Comparison of ENCODE assay signal across 15 cellular contexts in genomic region chr16:81928975-81929374, GRCh38.
DNase-seq lines count a peak whose midpoint lies in the region; ATAC-seq and TF ChIP-seq lines count a peak whose summit lies in the region.
"Had no signal": no experiment of that assay in that cellular context is flagged by ENCODE, and none has a peak within 500 bp of the region (broad histone marks: within the 10 kb centered on the region; RNA-seq: fewer than 3 reads in every experiment).

No MANE protein-coding gene starts in this region.

- no peaks in the 10 kb centered on the region for H3K27me3 ChIP-seq in esophagus squamous epithelium
- no peaks in the 10 kb centered on the region for H3K27me3 ChIP-seq in CD4-positive, alpha-beta memory T cell (ENCODE audit: insufficient read depth, low read length)

- H3K4me1 Mint-ChIP-seq in activated CD4-positive, alpha-beta T cell treated with anti-CD3 and anti-CD28 coated beads, Interleukin-2, amount 10 ng/mL, durations not matched to agents 7 days and 5 days: peaks cover 5% of the 10 kb centered on the region
- H3K4me1 Mint-ChIP-seq in stimulated activated memory B cell treated with anti-CD40 and anti-IgM and Interleukin-4, amounts not matched to agents 10 μg/mL and 1 μg/mL and 100 μg/mL, for 72 hours: peaks cover 11% of the 10 kb centered on the region
- H3K4me1 Mint-ChIP-seq in CD4-positive, alpha-beta memory T cell: peaks cover 2 to 13% (median 6%) of the 10 kb centered on the region in 4 donors

- peak overlapping the region; percentile 56 to 78 (median 62) for H3K27ac ChIP-seq in esophagus squamous epithelium
- no peak overlapping the region for H3K27ac ChIP-seq in CD4-positive, alpha-beta memory T cell (ENCODE audit: low read depth, low read length)

- H3K9me3 ChIP-seq in esophagus squamous epithelium: no peaks in the 10 kb centered on the region
- no peaks in the 10 kb centered on the region for H3K9me3 ChIP-seq in CD4-positive, alpha-beta memory T cell (ENCODE audit: control insufficient read depth in 1 of 2, low read length in 2 of 2)

- WGBS in esophagus squamous epithelium, 2 donors: 21 to 24% methylated on average over 5 to 7 of the region's 8 CpGs

- H3K27me3 Mint-ChIP-seq in activated CD4-positive, alpha-beta T cell treated with anti-CD3 and anti-CD28 coated beads, Interleukin-2, amount 10 ng/mL, durations not matched to agents 7 days and 5 days: no peaks in the 10 kb centered on the region
- no peaks in the 10 kb centered on the region for H3K27me3 Mint-ChIP-seq in stimulated activated memory B cell treated with anti-CD40 and anti-IgM and Interleukin-4, amounts not matched to agents 10 μg/mL and 1 μg/mL and 100 μg/mL, for 72 hours
- H3K27me3 Mint-ChIP-seq in CD4-positive, alpha-beta memory T cell: no peaks in the 10 kb centered on the region

- no peak overlapping the region for H3K4me3 ChIP-seq in esophagus squamous epithelium
- no peak overlapping the region for H3K4me3 ChIP-seq in CD4-positive, alpha-beta memory T cell (ENCODE audit: low read length in 2 of 2)

- intact Hi-C loops in esophagus squamous epithelium (cut with DNase I): no loop called here
- intact Hi-C loops in CD4-positive, alpha-beta memory T cell (cut with micrococcal nuclease): no loop called here

- CTCF ChIA-PET in activated CD4-positive, alpha-beta T cell treated with anti-CD3 and anti-CD28 coated beads, Interleukin-2, amount 10 ng/mL, durations not matched to agents 7 days and 5 days (lab: Charles Lee): no interaction called here
- CTCF ChIA-PET in CD4-positive, alpha-beta memory T cell (lab: Charles Lee; ENCODE audit: partially characterized antibody): interaction anchor here (0.9 to 1.3 kb wide), 2 partner anchors 11 to 12 kb away, joined by 3 to 4 read pairs; no protein-coding TSS in a partner anchor

- TF ChIP-seq POLR2A in esophagus squamous epithelium (IDR thresholded peaks at IDR 0.05): no peak

- ATAC-seq in stimulated activated memory B cell treated with anti-CD40 and anti-IgM and Interleukin-4, amounts not matched to agents 10 μg/mL and 1 μg/mL and 100 μg/mL, for 72 hours: peak; percentile 43
- no peak for ATAC-seq in GM21717 (IDR thresholded peaks at IDR 0.05; ENCODE audit: unreplicated experiment)

- H3K36me3 Mint-ChIP-seq in activated CD4-positive, alpha-beta T cell treated with anti-CD3 and anti-CD28 coated beads, Interleukin-2, amount 10 ng/mL, durations not matched to agents 7 days and 5 days (ENCODE audit: low read depth): no peaks in the 10 kb centered on the region
- H3K36me3 Mint-ChIP-seq in stimulated activated memory B cell treated with anti-CD40 and anti-IgM and Interleukin-4, amounts not matched to agents 10 μg/mL and 1 μg/mL and 100 μg/mL, for 72 hours: peaks cover 83% of the 10 kb centered on the region
- no peaks in the 10 kb centered on the region for H3K36me3 Mint-ChIP-seq in CD4-positive, alpha-beta memory T cell

- no peak overlapping the region for H3K4me3 Mint-ChIP-seq in activated CD4-positive, alpha-beta T cell treated with anti-CD3 and anti-CD28 coated beads, Interleukin-2, amount 10 ng/mL, durations not matched to agents 7 days and 5 days
- no peak overlapping the region for H3K4me3 Mint-ChIP-seq in stimulated activated memory B cell treated with anti-CD40 and anti-IgM and Interleukin-4, amounts not matched to agents 10 μg/mL and 1 μg/mL and 100 μg/mL, for 72 hours
- peak overlapping the region in 1 of 8 donors; percentile 20 for H3K4me3 Mint-ChIP-seq in CD4-positive, alpha-beta memory T cell

- H3K4me1 ChIP-seq in esophagus squamous epithelium: peaks cover 6 to 16% (median 8%) of the 10 kb centered on the region in 3 donors
- H3K4me1 ChIP-seq in CD4-positive, alpha-beta memory T cell (ENCODE audit: insufficient read depth, low read length): peaks cover 8% of the 10 kb centered on the region

- TF ChIP-seq CTCF in esophagus squamous epithelium (IDR thresholded peaks at IDR 0.05): no peak

- no peak overlapping the region for H3K27ac Mint-ChIP-seq in activated CD4-positive, alpha-beta T cell treated with anti-CD3 and anti-CD28 coated beads, Interleukin-2, amount 10 ng/mL, durations not matched to agents 7 days and 5 days
- peak overlapping the region; percentile 24 for H3K27ac Mint-ChIP-seq in stimulated activated memory B cell treated with anti-CD40 and anti-IgM and Interleukin-4, amounts not matched to agents 10 μg/mL and 1 μg/mL and 100 μg/mL, for 72 hours
- H3K27ac Mint-ChIP-seq in CD4-positive, alpha-beta memory T cell: peak overlapping the region in 1 of 7 donors; percentile 72

- H3K9me3 Mint-ChIP-seq in activated CD4-positive, alpha-beta T cell treated with anti-CD3 and anti-CD28 coated beads, Interleukin-2, amount 10 ng/mL, durations not matched to agents 7 days and 5 days: no peaks in the 10 kb centered on the region
- H3K9me3 Mint-ChIP-seq in stimulated activated memory B cell treated with anti-CD40 and anti-IgM and Interleukin-4, amounts not matched to agents 10 μg/mL and 1 μg/mL and 100 μg/mL, for 72 hours: peaks cover 3% of the 10 kb centered on the region
- H3K9me3 Mint-ChIP-seq in CD4-positive, alpha-beta memory T cell: peaks cover 0 to 2% (median 0%) of the 10 kb centered on the region in 8 donors

- DNase-seq in activated CD4-positive, alpha-beta T cell treated with anti-CD3 and anti-CD28 coated beads, Interleukin-2, amount 50 U/mL, for 1 hour: peak; percentile 2
- DNase-seq in activated CD4-positive, alpha-beta T cell treated with anti-CD3 and anti-CD28 coated beads, Interleukin-2, amount 10 ng/mL, durations not matched to agents 7 days and 5 days: no peak
- DNase-seq in SW480 (ENCODE audit: low spot score) (peak; percentile 82), esophagus squamous epithelium (lab: John Stamatoyannopoulos, UW) (no peak), cerebellum (ENCODE audit: low spot score) (no peak)
- DNase-seq in CD4-positive, alpha-beta memory T cell: no peak
- DNase-seq: DMS53; effector CD8-positive, alpha-beta T cell; GOT3; kidney glomerular epithelial cell; NCI-H1092 treated with DMSO at 0.1 percent for 48 hours; NCI-H526; RPMI8226 had no signal

- H3K36me3 ChIP-seq in esophagus squamous epithelium: peaks cover 0 to 30% (median 0%) of the 10 kb centered on the region in 3 donors
- no peaks in the 10 kb centered on the region for H3K36me3 ChIP-seq in CD4-positive, alpha-beta memory T cell (ENCODE audit: insufficient read depth, low read length)

- POLR2A ChIA-PET in activated CD4-positive, alpha-beta T cell treated with anti-CD3 and anti-CD28 coated beads, Interleukin-2, amount 10 ng/mL, durations not matched to agents 7 days and 5 days (lab: Charles Lee): no interaction called here
- POLR2A ChIA-PET in CD4-positive, alpha-beta memory T cell (lab: Charles Lee; ENCODE audit: partially characterized antibody): no interaction called here

Comparison
In these comparisons a context has a peak if more than half of its experiments do, and no peak if none do; other contexts are left out.
1. DNase-seq: peak in activated CD4-positive, alpha-beta T cell treated with anti-CD3 and anti-CD28 coated beads, Interleukin-2, amount 50 U/mL, for 1 hour (single experiment) and SW480 (single experiment); none in activated CD4-positive, alpha-beta T cell treated with anti-CD3 and anti-CD28 coated beads, Interleukin-2, amount 10 ng/mL, durations not matched to agents 7 days and 5 days (single experiment), esophagus squamous epithelium (single experiment), cerebellum (single experiment) and CD4-positive, alpha-beta memory T cell (0 of 5).